In genomic region chr22:37660709-37661045, GRCh38 we compare ENCODE assay signal across 8 cellular contexts. TPM values are rescaled to one million over a fixed set of nuclear protein-coding genes. Genes with fewer than 3 reads are reported as not detected.
DNase-seq lines count a peak whose midpoint lies in the region; ATAC-seq and TF ChIP-seq lines count a peak whose summit lies in the region.

No MANE protein-coding gene starts in this region.

- H3K27me3 ChIP-seq in hepatocyte (no peaks in the 10 kb centered on the region), stomach (no peaks in the 10 kb centered on the region)

- H3K4me1 Mint-ChIP-seq in activated T-cell treated with anti-CD3 and anti-CD28 coated beads, Interleukin-2, amount 50 U/mL, for 24 hours (ENCODE audit: low read depth): peaks cover 42% of the 10 kb centered on the region
- peaks cover 38% of the 10 kb centered on the region for H3K4me1 Mint-ChIP-seq in T-helper 17 cell

- H3K79me2 ChIP-seq in hepatocyte: peaks cover 61% of the 10 kb centered on the region

- no peaks in the 10 kb centered on the region for H3K27me3 Mint-ChIP-seq in activated T-cell treated with anti-CD3 and anti-CD28 coated beads, Interleukin-2, amount 50 U/mL, for 24 hours
- H3K27me3 Mint-ChIP-seq in T-helper 17 cell: no peaks in the 10 kb centered on the region

- H3K4me1 ChIP-seq in hepatocyte (ENCODE audit: insufficient read depth) (peaks cover 28% of the 10 kb centered on the region), stomach (peaks cover 32 to 63% (median 40%) of the 10 kb centered on the region in 4 donors)

- H3K36me3 ChIP-seq in hepatocyte (replicated peaks; ENCODE audit: insufficient read depth, low read depth): no peaks in the 10 kb centered on the region
- peaks cover 3 to 7% (median 5%) of the 10 kb centered on the region in 4 donors for H3K36me3 ChIP-seq in stomach

- peak overlapping the region; percentile 89 for H3K4me3 Mint-ChIP-seq in activated T-cell treated with anti-CD3 and anti-CD28 coated beads, Interleukin-2, amount 50 U/mL, for 24 hours
- H3K4me3 Mint-ChIP-seq in T-helper 17 cell: peak overlapping the region; percentile 65

- H3K9me3 ChIP-seq in T-helper 17 cell (ENCODE audit: control insufficient read depth, low read length, poor library complexity, severe bottlenecking): no peaks in the 10 kb centered on the region
- no peaks in the 10 kb centered on the region for H3K9me3 ChIP-seq in hepatocyte (ENCODE audit: low read depth)
- no peaks in the 10 kb centered on the region for H3K9me3 ChIP-seq in stomach

- whole genome bisulfite sequencing in hepatocyte (ENCODE audit: low lambda C conversion rate, missing lambda C conversion rate): 76% methylated on average over 2 of the region's 2 CpGs
- WGBS in stomach, 5 donors: 55 to 79% (median 71%) methylated on average over 2 of the region's 2 CpGs

- H2AFZ ChIP-seq in hepatocyte: no peak overlapping the region

- TF ChIP-seq POLR2A in stomach (IDR thresholded peaks at IDR 0.05): no peak

- no peaks in the 10 kb centered on the region for H3K9me3 Mint-ChIP-seq in activated T-cell treated with anti-CD3 and anti-CD28 coated beads, Interleukin-2, amount 50 U/mL, for 24 hours

- intact Hi-C loops in stomach (cut with DNase I; ENCODE audit: low total_unique reads): no loop called here

- peak overlapping the region; percentile 14 for H3K27ac Mint-ChIP-seq in activated T-cell treated with anti-CD3 and anti-CD28 coated beads, Interleukin-2, amount 50 U/mL, for 24 hours
- H3K27ac Mint-ChIP-seq in T-helper 17 cell: peak overlapping the region; percentile 82

- no peak for TF ChIP-seq EP300 in stomach (IDR thresholded peaks at IDR 0.05)

- no peak for TF ChIP-seq CTCF in hepatocyte (IDR thresholded peaks at IDR 0.05; ENCODE audit: poor library complexity)
- no peak for TF ChIP-seq CTCF in stomach (IDR thresholded peaks at IDR 0.05)
- TF ChIP-seq CTCF in GM10266 (IDR thresholded peaks at IDR 0.05; ENCODE audit: control insufficient read depth, insufficient read depth, low read depth, missing control alignments): no peak

- H3K36me3 Mint-ChIP-seq in activated T-cell treated with anti-CD3 and anti-CD28 coated beads, Interleukin-2, amount 50 U/mL, for 24 hours (ENCODE audit: low read depth): peaks cover 52% of the 10 kb centered on the region
- H3K36me3 Mint-ChIP-seq in T-helper 17 cell (ENCODE audit: low read depth): peaks cover 3% of the 10 kb centered on the region

- no peak overlapping the region for H3K4me3 ChIP-seq in hepatocyte
- peak overlapping the region in 1 of 4 donors; percentile 13 for H3K4me3 ChIP-seq in stomach

- H3K9me2 ChIP-seq in hepatocyte (replicated peaks; ENCODE audit: insufficient read depth): no peaks in the 10 kb centered on the region

- peaks cover 6% of the 10 kb centered on the region for H4K20me1 ChIP-seq in hepatocyte (ENCODE audit: insufficient read depth, poor library complexity, severe bottlenecking)

- H3K27ac ChIP-seq in hepatocyte (peak overlapping the region; percentile 82), stomach (peak overlapping the region; percentile 53 to 88 (median 76))

- no peak for DNase-seq in activated T-cell treated with anti-CD3 and anti-CD28 coated beads, Interleukin-2, amount 50 U/mL, for 24 hours
- DNase-seq in activated T-cell treated with anti-CD3 and anti-CD28 coated beads, Interleukin-2, amount 50 U/mL, for 1 hour: no peak
- no peak for DNase-seq in T-helper 17 cell
- DNase-seq in hepatocyte (ENCODE audit: low spot score): no peak
- DNase-seq in stomach: no peak
- DNase-seq in HuH-7 (ENCODE audit: low spot score): no peak
- DNase-seq in GM10266 (ENCODE audit: extremely low spot score): no peak
- no peak for DNase-seq in cortex of kidney (lab: John Stamatoyannopoulos, UW)

- peak overlapping the region; percentile 96 for H3K4me2 ChIP-seq in hepatocyte

- ATAC-seq in T-helper 17 cell: no peak

RNA-seq across cellular contexts. Expression of gene PDXP, which starts 2.2 kb away (rescaled TPM):
- total RNA-seq in T-helper 17 cell: 1 to 10 TPM; 2.6 to 3.0 TPM
- 15.0 and 18.3 TPM in 2 replicates for total RNA-seq in hepatocyte
- 25.0 and 27.6 TPM in 2 replicates for polyA plus RNA-seq in hepatocyte
- total RNA-seq in stomach: 10 to 100 TPM in 1 of 5 donors, 1 to 10 TPM in 4; 2.9 to 72.1 (median 5.4) TPM
- 10 to 100 TPM in 1 of 3 donors, 1 to 10 TPM in 2; 6.4 to 11.8 (median 8.1) TPM for polyA plus RNA-seq in stomach

RNA-seq across cellular contexts. Expression of gene LGALS1, which starts 14.8 kb away (rescaled TPM):
- total RNA-seq in T-helper 17 cell (100 to 1,000 TPM; 152 to 154 TPM), hepatocyte (780 and 875 TPM in 2 replicates), stomach (100 to 1,000 TPM; 235 to 490 (median 312) TPM)
- polyA plus RNA-seq in hepatocyte (565 and 568 TPM in 2 replicates), stomach (1,000 to 10,000 TPM in 1 of 3 donors, 100 to 1,000 TPM in 2; 596 to 1,435 (median 703) TPM)

RNA-seq across cellular contexts. Expression of gene SH3BP1, which starts 21.2 kb away (rescaled TPM):
- total RNA-seq in T-helper 17 cell (10 to 100 TPM; 79.7 to 97.5 TPM), hepatocyte (6.4 and 14.0 TPM in 2 replicates), stomach (100 to 1,000 TPM in 1 of 5 donors, 10 to 100 TPM in 1, 1 to 10 TPM in 2, not detected in 1; 1.6 to 135 (median 7.3) TPM)
- polyA plus RNA-seq in hepatocyte (12.3 and 21.6 TPM in 2 replicates), stomach (10 to 100 TPM in 1 of 3 donors, 1 to 10 TPM in 2; 8.7 to 12.8 (median 9.5) TPM)

RNA-seq across cellular contexts. Expression of gene NOL12, which starts 25.5 kb away (rescaled TPM):
- 10 to 100 TPM; 26.2 to 34.8 TPM for total RNA-seq in T-helper 17 cell
- total RNA-seq in hepatocyte: 11.4 and 22.6 TPM in 2 replicates
- polyA plus RNA-seq in hepatocyte: 27.6 and 31.9 TPM in 2 replicates
- 10 to 100 TPM in 4 of 5 donors, 1 to 10 TPM in 1; 9.3 to 64.6 (median 41.5) TPM for total RNA-seq in stomach
- 10 to 100 TPM; 26.6 to 35.4 (median 35.2) TPM for polyA plus RNA-seq in stomach

RNA-seq across cellular contexts. Expression of gene TRIOBP, which starts 36.2 kb away (rescaled TPM):
- 10 to 100 TPM; 14.3 to 18.8 TPM for total RNA-seq in T-helper 17 cell
- total RNA-seq in hepatocyte: 51.2 and 57.2 TPM in 2 replicates
- polyA plus RNA-seq in hepatocyte: 96.1 and 97.4 TPM in 2 replicates
- 100 to 1,000 TPM in 2 of 5 donors, 10 to 100 TPM in 3; 70.0 to 355 (median 90.6) TPM for total RNA-seq in stomach
- polyA plus RNA-seq in stomach: 10 to 100 TPM; 30.6 to 87.8 (median 70.2) TPM
